Comparison of ENCODE assay signal across 23 cellular contexts in genomic region chr19:2750739-2751437, GRCh38. TPM values are rescaled to one million over a fixed set of nuclear protein-coding genes. Genes with fewer than 3 reads are reported as not detected.
DNase-seq lines count a peak whose midpoint lies in the region; ATAC-seq and TF ChIP-seq lines count a peak whose summit lies in the region.
"Had no signal": no experiment of that assay in that cellular context is flagged by ENCODE, and none has a peak within 500 bp of the region (broad histone marks: within the 10 kb centered on the region; RNA-seq: fewer than 3 reads in every experiment).

No MANE protein-coding gene starts in this region.

- H3K27me3 ChIP-seq in Panc1 (ENCODE audit: control insufficient read depth, insufficient read depth, low read length) (no peaks in the 10 kb centered on the region), prostate gland (replicated peaks; ENCODE audit: insufficient read depth) (no peaks in the 10 kb centered on the region)
- H3K27me3 ChIP-seq: SJCRH30 had no signal

- in situ Hi-C loops in Panc1 (cut with HindIII; ENCODE audit: low pct_unique_long_range_greater_than_20kb, low sequenced_read_pairs): no loop called here

- peak; percentile 9 for DNase-seq in CD1c-positive myeloid dendritic cell (ENCODE audit: extremely low spot score)
- no peak for DNase-seq in Panc1 (ENCODE audit: low read depth, low spot score)
- peak in 29 of 42 donors; percentile 14 to 79 (median 45) for DNase-seq in head of caudate nucleus
- DNase-seq in putamen (ENCODE audit: low spot score): peak; percentile 79
- DNase-seq in prostate gland (ENCODE audit: low spot score): no peak
- DNase-seq in GM19238 (ENCODE audit: insufficient read length, low spot score): no peak
- DNase-seq: Caco-2; CD4-positive, alpha-beta T cell; GDM1; KBM-7; NCI-H1092 treated with DMSO at 0.1 percent for 48 hours; NCI-H1436 treated with DMSO at 0.1 percent for 48 hours; NCI-H1930; NCI-H2171; NCI-H345; NCI-H524; NCI-H82; SJCRH30 had no signal

- no peaks in the 10 kb centered on the region for H3K4me1 ChIP-seq in Panc1 (ENCODE audit: control insufficient read depth, insufficient read depth, low read length)
- H3K4me1 ChIP-seq in prostate gland (replicated peaks): no peaks in the 10 kb centered on the region
- H3K4me1 ChIP-seq: A549, Caco-2, SJCRH30 had no signal

- no peaks in the 10 kb centered on the region for H3K9me3 ChIP-seq in Panc1 (ENCODE audit: control insufficient read depth, insufficient read depth, low read depth, low read length)
- H3K9me3 ChIP-seq in prostate gland: no peaks in the 10 kb centered on the region
- H3K9me3 ChIP-seq: A549, Caco-2, SJCRH30 had no signal

- H3K4me3 ChIP-seq in Panc1 (ENCODE audit: low read depth in 2 of 2, low read length in 2 of 2) (no peak overlapping the region), prostate gland (no peak overlapping the region)
- H3K4me3 ChIP-seq: A549, SJCRH30 had no signal

- 84% methylated on average over 17 of the region's 17 CpGs for WGBS in prostate gland

- H3K27ac ChIP-seq in Panc1 (ENCODE audit: low read length) (no peak overlapping the region), prostate gland (no peak overlapping the region)
- H3K27ac ChIP-seq: A549, SJCRH30 had no signal

- intact Hi-C loops in Panc1 (cut with micrococcal nuclease; ENCODE audit: unreplicated experiment): no loop called here
- intact Hi-C loops in head of caudate nucleus (cut with DNase I): no loop called here
- intact Hi-C loops in prostate gland (cut with DNase I): no loop called here

- POLR2A ChIA-PET in Panc1 (lab: Charles Lee): no interaction called here

- CTCF ChIA-PET in Panc1 (lab: Charles Lee): no interaction called here

- BruUV-seq in Panc1 (replicated peaks; lab: Mats Ljungman, UMichigan): no TSS peak

- TF ChIP-seq CTCF in Panc1 (IDR thresholded peaks at IDR 0.05): no peak
- no peak for TF ChIP-seq CTCF in prostate gland (IDR thresholded peaks at IDR 0.05)

- ATAC-seq in Panc1 (0 out of 2 replicates have a peak, but pooled peaks have one; percentile 20), HG02981 (IDR thresholded peaks at IDR 0.05; ENCODE audit: unreplicated experiment) (no peak), HG03342 (IDR thresholded peaks at IDR 0.05; ENCODE audit: unreplicated experiment) (no peak)
- ATAC-seq: A549 had no signal

- H3K36me3 ChIP-seq in Panc1 (ENCODE audit: control insufficient read depth, insufficient read depth, low read length) (no peaks in the 10 kb centered on the region), prostate gland (no peaks in the 10 kb centered on the region)

- TF ChIP-seq POLR2A in prostate gland (IDR thresholded peaks at IDR 0.05): no peak

RNA-seq across cellular contexts. Expression of gene SLC39A3, which starts 11.1 kb away (rescaled TPM):
- total RNA-seq in Panc1 (2021; ENCODE audit: unreplicated experiment) (46.6 TPM), prostate gland (10 to 100 TPM; 46.6 to 67.9 TPM)
- 69.1 TPM for polyA plus RNA-seq in Panc1 (2012; ENCODE audit: insufficient read length)

RNA-seq across cellular contexts. Expression of gene DIRAS1, which starts 29.7 kb away (rescaled TPM):
- total RNA-seq in Panc1 (2021; ENCODE audit: unreplicated experiment): 18.5 TPM
- polyA plus RNA-seq in Panc1 (2012; ENCODE audit: insufficient read length): 40.8 TPM
- 10 to 100 TPM in 1 of 2 donors, 1 to 10 TPM in 1; 3.8 to 24.6 TPM for total RNA-seq in prostate gland
- total RNA-seq: CD4-positive, alpha-beta T cell; HT1080; OCI-LY7; SJCRH30 had no signal

RNA-seq across cellular contexts. Expression of gene SGTA, which starts 32.2 kb away (rescaled TPM):
- total RNA-seq in Panc1 (2021; ENCODE audit: unreplicated experiment): 85.7 TPM
- 101 TPM for polyA plus RNA-seq in Panc1 (2012; ENCODE audit: insufficient read length)
- total RNA-seq in prostate gland: 10 to 100 TPM; 72.4 to 87.9 TPM

RNA-seq across cellular contexts. Expression of gene THOP1, which starts 34.4 kb away (rescaled TPM):
- total RNA-seq in Panc1 (2021; ENCODE audit: unreplicated experiment) (143 TPM), prostate gland (100 to 1,000 TPM; 119 to 132 TPM)
- polyA plus RNA-seq in Panc1 (2012; ENCODE audit: insufficient read length): 180 TPM

RNA-seq across cellular contexts. Expression of gene GNG7, which starts 48.4 kb away (rescaled TPM):
- 0.74 TPM for total RNA-seq in Panc1 (2021; ENCODE audit: unreplicated experiment)
- polyA plus RNA-seq in Panc1 (2012; ENCODE audit: insufficient read length): 2.0 TPM
- 10 to 100 TPM in 1 of 2 donors, 1 to 10 TPM in 1; 8.7 to 22.9 TPM for total RNA-seq in prostate gland
- total RNA-seq: HT1080, SJCRH30 had no signal

Comparison
In these comparisons a context has a peak if more than half of its experiments do, and no peak if none do; other contexts are left out.
1. DNase-seq: peak in CD1c-positive myeloid dendritic cell (single experiment), head of caudate nucleus (29 of 42) and putamen (single experiment); none in Panc1 (single experiment), prostate gland (single experiment) and GM19238 (single experiment).